10 cellular contexts compared by ENCODE assay signal in genomic region chr19:38441660-38442348, GRCh38. TPM values are rescaled to one million over a fixed set of nuclear protein-coding genes. Genes with fewer than 3 reads are reported as not detected.
DNase-seq lines count a peak whose midpoint lies in the region; ATAC-seq and TF ChIP-seq lines count a peak whose summit lies in the region.
"Had no signal": no experiment of that assay in that cellular context is flagged by ENCODE, and none has a peak within 500 bp of the region (broad histone marks: within the 10 kb centered on the region; RNA-seq: fewer than 3 reads in every experiment).

No MANE protein-coding gene starts in this region.

- no peak for TF ChIP-seq EP300 in SK-N-SH (IDR thresholded peaks at IDR 0.05; ENCODE audit: borderline replicate concordance in 1 of 2, low read depth in 1 of 2, low read length in 1 of 2)

- no peaks in the 10 kb centered on the region for H3K79me2 ChIP-seq in SK-N-SH (ENCODE audit: insufficient read depth)

- H3K4me1 ChIP-seq in SK-N-SH (ENCODE audit: control insufficient read depth in 1 of 2, insufficient read depth in 2 of 2, low read depth in 1 of 2, low read length in 1 of 2), result no peaks in the 10 kb centered on the region

- H3K4me1 Mint-ChIP-seq in CD14-positive monocyte, result peaks cover 3% of the 10 kb centered on the region

- H3K27ac ChIP-seq in SK-N-SH (ENCODE audit: low read depth in 2 of 2, low read length in 1 of 2), result no peak overlapping the region
- H3K27ac ChIP-seq: epithelial cell of prostate had no signal

- CTCF ChIA-PET in SK-N-SH (lab: Yijun Ruan, JAX), result no interaction called here

- DNase-seq in CD14-positive monocyte (ENCODE audit: low spot score) (no peak), GM20000 (ENCODE audit: low spot score) (peak; percentile 61), SK-N-SH (no peak), iPS-NIHi11 (ENCODE audit: low spot score) (peak; percentile 77), RKO (ENCODE audit: low spot score) (no peak)
- no peak for DNase-seq in activated T-cell treated with anti-CD3 and anti-CD28 coated beads, Interleukin-2, amount 50 U/mL, for 1 hour
- DNase-seq: left ventricle myocardium superior had no signal

- intact Hi-C loops in CD14-positive monocyte (cut with micrococcal nuclease), result no loop called here

- H3K9me3 ChIP-seq in SK-N-SH, result no peaks in the 10 kb centered on the region

- H3K27me3 Mint-ChIP-seq in CD14-positive monocyte (ENCODE audit: low read depth in 3 of 3), result peaks cover 2 to 10% (median 5%) of the 10 kb centered on the region in 3 donors

- no peak overlapping the region for H3K9ac ChIP-seq in SK-N-SH

- no peaks in the 10 kb centered on the region; the same call in 1 of the 2 replicates for H3K27me3 ChIP-seq in SK-N-SH (ENCODE audit: insufficient read depth)

- H3K9me2 ChIP-seq in SK-N-SH, result no peaks in the 10 kb centered on the region

- no peaks in the 10 kb centered on the region for H3K36me3 ChIP-seq in SK-N-SH (replicated peaks in 1 of 2; ENCODE audit: control insufficient read depth in 1 of 2, insufficient read depth in 2 of 2, low read length in 1 of 2)

- WGBS in SK-N-SH (ENCODE audit: low lambda C conversion rate), result 66% methylated on average over 7 of the region's 7 CpGs

- ATAC-seq in GM18520 (IDR thresholded peaks at IDR 0.05; ENCODE audit: unreplicated experiment), result no peak
- ATAC-seq in HG03135 (IDR thresholded peaks at IDR 0.05; ENCODE audit: unreplicated experiment), result no peak
- ATAC-seq: left ventricle myocardium superior had no signal

- peaks cover 0 to 3% (median 0%) of the 10 kb centered on the region in 7 donors for H3K9me3 Mint-ChIP-seq in CD14-positive monocyte

- H3K27ac Mint-ChIP-seq in CD14-positive monocyte, result peak overlapping the region in 2 of 7 donors; percentile 32 to 71

- POLR2A ChIA-PET in SK-N-SH (lab: Yijun Ruan, JAX), result no interaction called here

- no peak overlapping the region for H3K4me3 Mint-ChIP-seq in CD14-positive monocyte

- no peaks in the 10 kb centered on the region for H3F3A ChIP-seq in SK-N-SH (replicated peaks; ENCODE audit: insufficient read depth)

- no peak overlapping the region for H3K4me3 ChIP-seq in SK-N-SH (ENCODE audit: low read depth in 2 of 2, low read length in 1 of 2)

- peak; percentile 10 for TF ChIP-seq CTCF in CD14-positive monocyte (IDR thresholded peaks at IDR 0.05)
- TF ChIP-seq CTCF in GM20000 (IDR thresholded peaks at IDR 0.05; ENCODE audit: extremely low read depth, missing control alignments), result peak; percentile 26
- TF ChIP-seq CTCF in SK-N-SH (IDR thresholded peaks at IDR 0.05), result 0 out of 2 replicates have a peak, but pooled peaks have one; percentile 8

- H3K36me3 Mint-ChIP-seq in CD14-positive monocyte, result no peaks in the 10 kb centered on the region

- H2AFZ ChIP-seq in SK-N-SH (ENCODE audit: low read depth), result no peak overlapping the region

- no peak overlapping the region for H3K4me2 ChIP-seq in SK-N-SH

- no peak for TF ChIP-seq RAD21 in SK-N-SH (IDR thresholded peaks at IDR 0.05; ENCODE audit: low read length)

- no peaks in the 10 kb centered on the region for H4K20me1 ChIP-seq in SK-N-SH (ENCODE audit: insufficient read depth)

TF ChIP-seq in SK-N-SH, 30 proteins besides CTCF, POLR2A, EP300 and RAD21:
- TF ChIP-seq GATA2 (CRISPR knock-in tag; IDR thresholded peaks at IDR 0.05) (no peak), NRF1 (IDR thresholded peaks at IDR 0.05; ENCODE audit: low read depth, low read length) (no peak), USF1 (IDR thresholded peaks at IDR 0.05; ENCODE audit: borderline replicate concordance, low read depth) (no peak), TCF12 (IDR thresholded peaks at IDR 0.05) (no peak), MXI1 (IDR thresholded peaks at IDR 0.05; ENCODE audit: low read depth, low read length) (no peak), POLR2AphosphoS5 (IDR thresholded peaks at IDR 0.05; ENCODE audit: low read depth, low read length) (no peak), IRF3 (IDR thresholded peaks at IDR 0.05; ENCODE audit: low read depth, low read length) (no peak), RXRA (IDR thresholded peaks at IDR 0.05; ENCODE audit: borderline replicate concordance, low read depth) (no peak), GABPA (IDR thresholded peaks at IDR 0.05; ENCODE audit: low read depth) (no peak), FOSL2 (IDR thresholded peaks at IDR 0.05; ENCODE audit: borderline replicate concordance, low read depth) (no peak), CHD2 (IDR thresholded peaks at IDR 0.05; ENCODE audit: low read length, partially characterized antibody) (no peak), MAX (IDR thresholded peaks at IDR 0.05; ENCODE audit: low read depth) (no peak)

RNA-seq across cellular contexts. Expression of gene RYR1, which starts 8.3 kb away (rescaled TPM):
- polyA plus RNA-seq in CD14-positive monocyte (1 to 10 TPM in 1 of 2 donors, under 1 TPM in 1; 0.76 to 2.1 TPM), SK-N-SH (2012; rRNA removed) (under 0.01 TPM in 2 replicates)
- polyA plus RNA-seq in SK-N-SH (2012; cell fraction: cytosol; rRNA removed), result under 0.01 TPM in 2 replicates
- polyA plus RNA-seq in SK-N-SH (2012; cell fraction: nucleus; rRNA removed), result 0.02 and 0.08 TPM in 2 replicates

RNA-seq across cellular contexts. Expression of gene RASGRP4, which starts 15.8 kb away (rescaled TPM):
- polyA plus RNA-seq in CD14-positive monocyte (10 to 100 TPM; 30.2 to 50.3 TPM), SK-N-SH (2012; rRNA removed) (not detected in 2 replicates)
- polyA plus RNA-seq in SK-N-SH (2012; cell fraction: cytosol; rRNA removed), result not detected in 2 replicates
- not detected in 2 replicates for polyA plus RNA-seq in SK-N-SH (2012; cell fraction: nucleus; rRNA removed)

RNA-seq across cellular contexts. Expression of gene FAM98C, which starts 38.9 kb away (rescaled TPM):
- polyA plus RNA-seq in CD14-positive monocyte (10 to 100 TPM in 1 of 2 donors, 1 to 10 TPM in 1; 8.5 to 12.6 TPM), SK-N-SH (2012; rRNA removed) (24.9 and 26.7 TPM in 2 replicates)
- 10.6 and 16.0 TPM in 2 replicates for polyA plus RNA-seq in SK-N-SH (2012; cell fraction: cytosol; rRNA removed)
- 64.7 and 94.3 TPM in 2 replicates for polyA plus RNA-seq in SK-N-SH (2012; cell fraction: nucleus; rRNA removed)

RNA-seq across cellular contexts. Expression of gene SPRED3, which starts 53.3 kb away (rescaled TPM):
- polyA plus RNA-seq in CD14-positive monocyte (not detected), SK-N-SH (2012; rRNA removed) (10.5 and 11.1 TPM in 2 replicates)
- 4.3 and 5.6 TPM in 2 replicates for polyA plus RNA-seq in SK-N-SH (2012; cell fraction: cytosol; rRNA removed)
- polyA plus RNA-seq in SK-N-SH (2012; cell fraction: nucleus; rRNA removed), result 50.6 and 58.3 TPM in 2 replicates

RNA-seq across cellular contexts. Expression of gene GGN, which starts 54.0 kb away (rescaled TPM):
- under 1 TPM in 1 of 2 donors, not detected in 1; 0.12 TPM for polyA plus RNA-seq in CD14-positive monocyte
- polyA plus RNA-seq in SK-N-SH (2012; rRNA removed), result 0.48 and 0.52 TPM in 2 replicates
- polyA plus RNA-seq in SK-N-SH (2012; cell fraction: cytosol; rRNA removed), result 0.37 and 0.63 TPM in 2 replicates
- polyA plus RNA-seq in SK-N-SH (2012; cell fraction: nucleus; rRNA removed), result 2.0 and 4.0 TPM in 2 replicates

Comparison
In these comparisons a context has a peak if more than half of its experiments do, and no peak if none do; other contexts are left out.
1. DNase-seq: peak in GM20000 (single experiment) and iPS-NIHi11 (single experiment); none in CD14-positive monocyte (single experiment), SK-N-SH (single experiment), RKO (single experiment) and activated T-cell treated with anti-CD3 and anti-CD28 coated beads, Interleukin-2, amount 50 U/mL, for 1 hour (single experiment).
2. RNA of gene RASGRP4, which starts 15.8 kb away (polyA plus RNA-seq): 30.2 to 50.3 TPM in CD14-positive monocyte; not detected in SK-N-SH; every median in the first group is over 10 times any median in the second.
3. Peak in every context shown above with its lines, with median percentiles within 50 percentile points of each other: CTCF ChIP-seq.